In the genomic region with DNA sequence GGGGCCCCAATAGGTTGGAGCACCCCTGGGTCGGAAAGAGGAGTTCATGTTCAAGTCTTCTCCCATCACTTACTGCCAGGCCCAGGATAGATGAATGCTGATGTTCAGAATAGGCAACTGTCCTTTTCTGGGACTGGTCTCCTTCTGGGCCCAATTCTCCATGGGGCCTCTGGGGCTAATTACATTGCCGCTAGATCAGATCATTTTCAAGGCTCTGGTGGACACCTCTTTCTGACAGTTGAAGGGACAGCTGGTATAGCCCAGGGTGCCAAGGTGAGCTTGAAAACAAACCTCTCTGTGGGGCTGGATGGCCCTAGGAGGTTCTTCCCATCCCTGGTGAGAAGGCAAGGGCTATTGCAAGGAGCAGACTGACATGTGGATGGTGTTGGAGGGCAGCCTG, we compare ENCODE assay signal across 1 cellular context.
TF ChIP-seq lines count a peak whose summit lies in the region.

No MANE protein-coding gene starts in this region.

TF ChIP-seq in neural cell, 6 proteins besides CTCF, POLR2A, EP300 and RAD21:
- TF ChIP-seq, protein P1, sequence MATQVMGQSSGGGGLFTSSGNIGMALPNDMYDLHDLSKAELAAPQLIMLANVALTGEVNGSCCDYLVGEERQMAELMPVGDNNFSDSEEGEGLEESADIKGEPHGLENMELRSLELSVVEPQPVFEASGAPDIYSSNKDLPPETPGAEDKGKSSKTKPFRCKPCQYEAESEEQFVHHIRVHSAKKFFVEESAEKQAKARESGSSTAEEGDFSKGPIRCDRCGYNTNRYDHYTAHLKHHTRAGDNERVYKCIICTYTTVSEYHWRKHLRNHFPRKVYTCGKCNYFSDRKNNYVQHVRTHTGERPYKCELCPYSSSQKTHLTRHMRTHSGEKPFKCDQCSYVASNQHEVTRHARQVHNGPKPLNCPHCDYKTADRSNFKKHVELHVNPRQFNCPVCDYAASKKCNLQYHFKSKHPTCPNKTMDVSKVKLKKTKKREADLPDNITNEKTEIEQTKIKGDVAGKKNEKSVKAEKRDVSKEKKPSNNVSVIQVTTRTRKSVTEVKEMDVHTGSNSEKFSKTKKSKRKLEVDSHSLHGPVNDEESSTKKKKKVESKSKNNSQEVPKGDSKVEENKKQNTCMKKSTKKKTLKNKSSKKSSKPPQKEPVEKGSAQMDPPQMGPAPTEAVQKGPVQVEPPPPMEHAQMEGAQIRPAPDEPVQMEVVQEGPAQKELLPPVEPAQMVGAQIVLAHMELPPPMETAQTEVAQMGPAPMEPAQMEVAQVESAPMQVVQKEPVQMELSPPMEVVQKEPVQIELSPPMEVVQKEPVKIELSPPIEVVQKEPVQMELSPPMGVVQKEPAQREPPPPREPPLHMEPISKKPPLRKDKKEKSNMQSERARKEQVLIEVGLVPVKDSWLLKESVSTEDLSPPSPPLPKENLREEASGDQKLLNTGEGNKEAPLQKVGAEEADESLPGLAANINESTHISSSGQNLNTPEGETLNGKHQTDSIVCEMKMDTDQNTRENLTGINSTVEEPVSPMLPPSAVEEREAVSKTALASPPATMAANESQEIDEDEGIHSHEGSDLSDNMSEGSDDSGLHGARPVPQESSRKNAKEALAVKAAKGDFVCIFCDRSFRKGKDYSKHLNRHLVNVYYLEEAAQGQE (IDR thresholded peaks at IDR 0.05; ENCODE audit: borderline replicate concordance) = no peak
- no peak for TF ChIP-seq TAF1 (IDR thresholded peaks at IDR 0.05; ENCODE audit: low read depth)
- TF ChIP-seq SMC3 (conservative IDR thresholded peaks at IDR 0.05; ENCODE audit: poor library complexity) = no peak
- no peak for TF ChIP-seq EZH2 (IDR thresholded peaks at IDR 0.05; ENCODE audit: borderline replicate concordance, insufficient read depth, low read length, poor library complexity, severe bottlenecking)
- no peak for TF ChIP-seq POLR2AphosphoS5 (IDR thresholded peaks at IDR 0.05)
- TF ChIP-seq MXI1 (conservative IDR thresholded peaks at IDR 0.05; ENCODE audit: poor library complexity, severe bottlenecking) = no peak
TF ChIP-seq in neural cell: peak in this region for 0.
